ENCODE assay signal across 20 cellular contexts in genomic region chr12:121953695-121954094, GRCh38.
"Had no signal": no experiment of that assay in that cellular context is flagged by ENCODE, and none has a peak within 500 bp of the region (broad histone marks: within the 10 kb centered on the region; RNA-seq: fewer than 3 reads in every experiment).

No MANE protein-coding gene starts in this region.

- H3K36me3 ChIP-seq: cardiac muscle cell, esophagus squamous epithelium, sigmoid colon had no signal

- ATAC-seq: activated CD4-positive, alpha-beta T cell treated with anti-CD3 and anti-CD28 coated beads for 36 hours; left lobe of liver; stimulated activated memory B cell treated with anti-CD40 and anti-IgM and Interleukin-4, amounts not matched to agents 10 μg/mL and 1 μg/mL and 100 μg/mL, for 72 hours; WTC11 had no signal

- H3K27ac ChIP-seq: cardiac muscle cell, esophagus squamous epithelium, sigmoid colon, testis had no signal

- H3K27me3 ChIP-seq: cardiac muscle cell, sigmoid colon, testis had no signal

- H3K9me3 ChIP-seq: esophagus squamous epithelium, sigmoid colon, testis had no signal

- DNase-seq: activated CD4-positive, alpha-beta T cell treated with anti-CD3 and anti-CD28 coated beads for 36 hours; activated CD4-positive, alpha-beta T cell treated with anti-CD3 and anti-CD28 coated beads, Interleukin-2, amount 50 U/mL, for 48 hours; activated naive CD8-positive, alpha-beta T cell treated with anti-CD3 and anti-CD28 coated beads for 36 hours; activated T-cell treated with anti-CD3 and anti-CD28 coated beads for 4 hours; amniotic stem cell; effector CD8-positive, alpha-beta T cell; esophagus squamous epithelium; hippocampal formation; islet precursor cell; mammary epithelial cell; midbrain; nephron progenitor cell; nucleus accumbens; sigmoid colon; stimulated activated CD4-positive, alpha-beta T cell treated with anti-CD3 and anti-CD28 coated beads, Interleukin-4, amount 100 ng/mL, for 4 hours; testis had no signal

- H3K4me1 ChIP-seq: sigmoid colon, testis had no signal

- H3K4me3 ChIP-seq: cardiac muscle cell, esophagus squamous epithelium, sigmoid colon, testis had no signal
